ENCODE assay signal across 37 cellular contexts in the genomic region with DNA sequence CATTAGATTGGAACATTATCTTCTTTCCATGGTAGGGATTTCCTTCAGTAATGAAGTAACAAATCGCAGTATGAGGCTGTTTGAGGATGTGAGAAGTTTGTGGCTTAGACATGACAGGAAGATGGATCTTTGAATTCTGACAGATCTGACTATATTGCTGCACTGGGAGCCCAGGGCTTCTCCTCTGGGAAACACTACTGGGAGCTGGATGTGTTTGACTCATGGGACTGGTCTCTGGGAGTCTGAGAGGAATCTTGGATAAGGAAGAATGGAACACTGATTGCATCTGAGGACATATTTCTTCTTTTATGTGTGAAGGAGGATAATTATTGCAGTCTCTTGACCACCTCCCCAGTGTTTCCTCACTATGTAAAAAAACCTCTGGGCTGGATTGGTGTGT.
"Had no signal": no experiment of that assay in that cellular context is flagged by ENCODE, and none has a peak within 500 bp of the region (broad histone marks: within the 10 kb centered on the region; RNA-seq: fewer than 3 reads in every experiment).

No MANE protein-coding gene starts in this region.

- H3K4me3 ChIP-seq: esophagus squamous epithelium, right atrium auricular region, stomach, thyroid gland, upper lobe of left lung had no signal

- H3K27me3 Mint-ChIP-seq: activated CD4-positive, alpha-beta memory T cell treated with anti-CD3 and anti-CD28 coated beads for 36 hours; activated CD4-positive, alpha-beta T cell treated with anti-CD3 and anti-CD28 coated beads, Interleukin-2, amount 10 ng/mL, durations not matched to agents 24 days and 14 days; central memory CD8-positive, alpha-beta T cell; stimulated activated naive B cell treated with anti-CD40 and anti-IgM and Interleukin-4, amounts not matched to agents 10 μg/mL and 1 μg/mL and 100 μg/mL, for 72 hours had no signal

- ATAC-seq: activated CD4-positive, CD25-positive, alpha-beta regulatory T cell treated with anti-CD3 and anti-CD28 coated beads, Interleukin-2, amount 50 U/mL, for 24 hours; left cardiac atrium; left ventricle myocardium superior; naive thymus-derived CD4-positive, alpha-beta T cell; stimulated activated naive B cell treated with anti-CD40 and anti-IgM and Interleukin-4, amounts not matched to agents 10 μg/mL and 1 μg/mL and 100 μg/mL, for 72 hours had no signal

- H3K36me3 ChIP-seq: esophagus squamous epithelium, right atrium auricular region, stomach, thyroid gland, upper lobe of left lung, WERI-Rb-1 had no signal

- H3K36me3 Mint-ChIP-seq: activated CD4-positive, alpha-beta memory T cell treated with anti-CD3 and anti-CD28 coated beads for 36 hours; activated naive CD8-positive, alpha-beta T cell treated with anti-CD3 and anti-CD28 coated beads for 36 hours; naive thymus-derived CD4-positive, alpha-beta T cell; stimulated activated naive B cell treated with anti-CD40 and anti-IgM and Interleukin-4, amounts not matched to agents 10 μg/mL and 1 μg/mL and 100 μg/mL, for 72 hours had no signal

- H3K4me1 ChIP-seq: esophagus squamous epithelium, stomach, thyroid gland, upper lobe of left lung had no signal

- H3K27ac Mint-ChIP-seq: activated CD4-positive, alpha-beta memory T cell treated with anti-CD3 and anti-CD28 coated beads for 36 hours; activated CD4-positive, alpha-beta T cell treated with anti-CD3 and anti-CD28 coated beads, Interleukin-2, amount 10 ng/mL, durations not matched to agents 24 days and 14 days; activated naive CD4-positive, alpha-beta T cell treated with anti-CD3 and anti-CD28 coated beads for 36 hours; activated naive CD8-positive, alpha-beta T cell treated with anti-CD3 and anti-CD28 coated beads for 36 hours; activated T-helper 1 cell treated with anti-CD3 and anti-CD28 coated beads, Interleukin-12 subunit alpha, Interleukin-12 subunit beta, Interleukin-2, Interleukin-4 antibody, amounts not matched to agents 30 ng/mL and 10 ng/mL and 1 ng/mL, durations not matched to agents 14 hours and 24 hours and 36 hours; naive thymus-derived CD4-positive, alpha-beta T cell; stimulated activated naive B cell treated with anti-CD40 and anti-IgM and Interleukin-4, amounts not matched to agents 10 μg/mL and 1 μg/mL and 100 μg/mL, for 72 hours; T-helper 1 cell treated with Interleukin-12 subunit alpha and Interleukin-12 subunit beta and Interleukin-4 antibody, amounts not matched to agents 30 μg/mL and 1 μg/mL, for 36 hours had no signal

- H3K4me3 Mint-ChIP-seq: activated CD4-positive, alpha-beta memory T cell treated with anti-CD3 and anti-CD28 coated beads for 36 hours; activated CD4-positive, alpha-beta T cell treated with anti-CD3 and anti-CD28 coated beads, Interleukin-2, amount 10 ng/mL, durations not matched to agents 24 days and 14 days; activated naive CD4-positive, alpha-beta T cell treated with anti-CD3 and anti-CD28 coated beads for 36 hours; activated naive CD8-positive, alpha-beta T cell treated with anti-CD3 and anti-CD28 coated beads for 36 hours; activated T-helper 1 cell treated with anti-CD3 and anti-CD28 coated beads, Interleukin-12 subunit alpha, Interleukin-12 subunit beta, Interleukin-2, Interleukin-4 antibody, amounts not matched to agents 30 ng/mL and 10 ng/mL and 1 ng/mL, durations not matched to agents 14 hours and 24 hours and 36 hours; central memory CD8-positive, alpha-beta T cell; naive thymus-derived CD4-positive, alpha-beta T cell; neural crest cell; stimulated activated naive B cell treated with anti-CD40 and anti-IgM and Interleukin-4, amounts not matched to agents 10 μg/mL and 1 μg/mL and 100 μg/mL, for 72 hours; T-helper 1 cell treated with Interleukin-12 subunit alpha and Interleukin-12 subunit beta and Interleukin-4 antibody, amounts not matched to agents 30 μg/mL and 1 μg/mL, for 36 hours had no signal

- H3K9me3 Mint-ChIP-seq: activated CD4-positive, alpha-beta T cell treated with anti-CD3 and anti-CD28 coated beads, Interleukin-2, amount 10 ng/mL, durations not matched to agents 24 days and 14 days; activated naive CD4-positive, alpha-beta T cell treated with anti-CD3 and anti-CD28 coated beads for 36 hours; activated naive CD8-positive, alpha-beta T cell treated with anti-CD3 and anti-CD28 coated beads for 36 hours; activated T-helper 1 cell treated with anti-CD3 and anti-CD28 coated beads, Interleukin-12 subunit alpha, Interleukin-12 subunit beta, Interleukin-2, Interleukin-4 antibody, amounts not matched to agents 30 ng/mL and 10 ng/mL and 1 ng/mL, durations not matched to agents 14 hours and 24 hours and 36 hours; neural crest cell; T-helper 1 cell treated with Interleukin-12 subunit alpha and Interleukin-12 subunit beta and Interleukin-4 antibody, amounts not matched to agents 30 μg/mL and 1 μg/mL, for 36 hours had no signal

- H3K9me3 ChIP-seq: esophagus squamous epithelium, right atrium auricular region, stomach, thyroid gland, upper lobe of left lung had no signal

- H3K4me1 Mint-ChIP-seq: activated CD4-positive, alpha-beta T cell treated with anti-CD3 and anti-CD28 coated beads, Interleukin-2, amount 10 ng/mL, durations not matched to agents 24 days and 14 days; activated naive CD8-positive, alpha-beta T cell treated with anti-CD3 and anti-CD28 coated beads for 36 hours; central memory CD8-positive, alpha-beta T cell; naive thymus-derived CD4-positive, alpha-beta T cell; neural crest cell; stimulated activated naive B cell treated with anti-CD40 and anti-IgM and Interleukin-4, amounts not matched to agents 10 μg/mL and 1 μg/mL and 100 μg/mL, for 72 hours had no signal

- H3K27me3 ChIP-seq: esophagus squamous epithelium, right atrium auricular region, stomach, thyroid gland, upper lobe of left lung had no signal

- H3K27ac ChIP-seq: epithelial cell of prostate, esophagus squamous epithelium, right atrium auricular region, stomach, thyroid gland, upper lobe of left lung, WERI-Rb-1 had no signal

- FAIRE-seq: bronchial epithelial cell, colon, keratinocyte, TTC549 had no signal

- DNase-seq: activated CD4-positive, alpha-beta memory T cell treated with anti-CD3 and anti-CD28 coated beads for 36 hours; activated CD4-positive, alpha-beta T cell treated with anti-CD3 and anti-CD28 coated beads, Interleukin-2, amount 10 ng/mL, durations not matched to agents 24 days and 14 days; activated CD8-positive, alpha-beta memory T cell treated with anti-CD3 and anti-CD28 coated beads, Interleukin-2, amount 50 U/mL, for 4 hours; activated effector memory CD4-positive, alpha-beta T cell treated with anti-CD3 and anti-CD28 coated beads, Interleukin-2, amount 50 U/mL, for 16 hours; activated naive CD4-positive, alpha-beta T cell treated with anti-CD3 and anti-CD28 coated beads for 36 hours; activated naive CD8-positive, alpha-beta T cell treated with anti-CD3 and anti-CD28 coated beads for 36 hours; activated T-cell treated with anti-CD3 and anti-CD28 coated beads, Interleukin-2, amount 50 U/mL, for 1 hour; amniotic stem cell; effector CD8-positive, alpha-beta T cell; esophagus squamous epithelium; head of caudate nucleus; hippocampal formation; left ventricle myocardium superior; mammary epithelial cell; midbrain; naive thymus-derived CD4-positive, alpha-beta T cell; nucleus accumbens; stimulated activated CD4-positive, alpha-beta T cell treated with anti-CD3 and anti-CD28 coated beads, Interleukin-15, amount 100 ng/mL, for 24 hours; stimulated activated CD4-positive, alpha-beta T cell treated with anti-CD3 and anti-CD28 coated beads, Interleukin-2, amount 100 ng/mL, for 24 hours; stimulated activated naive B cell treated with anti-CD40 and anti-IgM and Interleukin-4, amounts not matched to agents 10 μg/mL and 1 μg/mL and 100 μg/mL, for 72 hours; stomach; T-helper 9 cell; thyroid gland; upper lobe of left lung; WERI-Rb-1 had no signal
